Comparison of ENCODE assay signal across 34 cellular contexts in the genomic region with DNA sequence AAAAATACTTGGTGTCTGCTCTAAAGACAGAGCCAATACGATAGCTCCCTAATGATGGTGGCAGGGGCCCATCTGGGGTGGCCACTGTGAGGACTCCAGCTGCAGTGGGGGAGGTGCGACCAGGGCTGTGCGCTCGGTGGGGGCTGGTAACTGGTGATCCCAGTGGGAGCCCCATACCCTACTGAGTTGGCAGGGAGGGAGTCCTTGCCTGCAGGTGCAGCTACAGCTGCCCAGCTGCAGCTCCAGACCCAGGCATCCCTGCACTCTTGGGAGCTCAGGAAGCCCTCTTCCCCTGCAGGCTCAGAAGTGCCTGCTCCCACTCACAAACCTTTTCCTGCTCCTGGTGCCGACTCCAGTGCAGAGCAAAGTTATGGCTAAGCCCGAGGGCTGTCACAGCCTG. TPM values are rescaled to one million over a fixed set of nuclear protein-coding genes. Genes with fewer than 3 reads are reported as not detected.
"Had no signal": no experiment of that assay in that cellular context is flagged by ENCODE, and none has a peak within 500 bp of the region (broad histone marks: within the 10 kb centered on the region; RNA-seq: fewer than 3 reads in every experiment).

No MANE protein-coding gene starts in this region.

- H3K27me3 Mint-ChIP-seq: activated CD4-positive, alpha-beta memory T cell treated with anti-CD3 and anti-CD28 coated beads for 36 hours; activated CD4-positive, alpha-beta T cell treated with anti-CD3 and anti-CD28 coated beads for 36 hours; activated CD4-positive, alpha-beta T cell treated with anti-CD3 and anti-CD28 coated beads, Interleukin-2, amount 10 ng/mL, durations not matched to agents 24 days and 14 days; activated CD8-positive, alpha-beta memory T cell treated with anti-CD3 and anti-CD28 coated beads, Interleukin-2, amount 10 ng/mL, durations not matched to agents 7 days and 5 days; activated naive CD4-positive, alpha-beta T cell treated with anti-CD3 and anti-CD28 coated beads, Interleukin-2, amount 10 ng/mL, durations not matched to agents 7 days and 5 days; activated naive CD8-positive, alpha-beta T cell treated with anti-CD3 and anti-CD28 coated beads, Interleukin-2, amount 10 ng/mL, durations not matched to agents 7 days and 5 days; central memory CD8-positive, alpha-beta T cell; effector memory CD8-positive, alpha-beta T cell; T-cell had no signal

- H3K4me3 Mint-ChIP-seq: activated CD4-positive, alpha-beta memory T cell treated with anti-CD3 and anti-CD28 coated beads for 36 hours; activated CD4-positive, alpha-beta T cell treated with anti-CD3 and anti-CD28 coated beads for 36 hours; activated CD4-positive, alpha-beta T cell treated with anti-CD3 and anti-CD28 coated beads, Interleukin-2, amount 10 ng/mL, durations not matched to agents 24 days and 14 days; activated CD8-positive, alpha-beta memory T cell treated with anti-CD3 and anti-CD28 coated beads, Interleukin-2, amount 10 ng/mL, durations not matched to agents 7 days and 5 days; activated CD8-positive, alpha-beta T cell treated with anti-CD3 and anti-CD28 coated beads, Interleukin-2, amount 10 ng/mL, durations not matched to agents 7 days and 5 days; activated naive CD4-positive, alpha-beta T cell treated with anti-CD3 and anti-CD28 coated beads, Interleukin-2, amount 10 ng/mL, durations not matched to agents 7 days and 5 days; activated naive CD8-positive, alpha-beta T cell treated with anti-CD3 and anti-CD28 coated beads, Interleukin-2, amount 10 ng/mL, durations not matched to agents 7 days and 5 days; activated T-helper 1 cell treated with anti-CD3 and anti-CD28 coated beads, Interleukin-12 subunit alpha, Interleukin-12 subunit beta, Interleukin-2, Interleukin-4 antibody, amounts not matched to agents 30 ng/mL and 10 ng/mL and 1 ng/mL, durations not matched to agents 14 hours and 24 hours and 36 hours; central memory CD8-positive, alpha-beta T cell; effector memory CD8-positive, alpha-beta T cell; T-cell; T-helper 1 cell treated with Interleukin-12 subunit alpha and Interleukin-12 subunit beta and Interleukin-4 antibody, amounts not matched to agents 30 μg/mL and 1 μg/mL, for 36 hours had no signal

- H3K36me3 ChIP-seq: brain microvascular endothelial cell, esophagus muscularis mucosa, gastrocnemius medialis, heart left ventricle, WERI-Rb-1 had no signal

- H3K36me3 Mint-ChIP-seq: activated CD4-positive, alpha-beta memory T cell treated with anti-CD3 and anti-CD28 coated beads for 36 hours; activated CD8-positive, alpha-beta memory T cell treated with anti-CD3 and anti-CD28 coated beads, Interleukin-2, amount 10 ng/mL, durations not matched to agents 7 days and 5 days; activated naive CD4-positive, alpha-beta T cell treated with anti-CD3 and anti-CD28 coated beads, Interleukin-2, amount 10 ng/mL, durations not matched to agents 7 days and 5 days; activated naive CD8-positive, alpha-beta T cell treated with anti-CD3 and anti-CD28 coated beads, Interleukin-2, amount 10 ng/mL, durations not matched to agents 7 days and 5 days; T-cell had no signal

- H3K9me3 ChIP-seq: esophagus muscularis mucosa, gastrocnemius medialis, heart left ventricle had no signal

- DNase-seq: activated CD4-positive, alpha-beta memory T cell treated with anti-CD3 and anti-CD28 coated beads for 36 hours; activated CD4-positive, alpha-beta T cell treated with anti-CD3 and anti-CD28 coated beads for 36 hours; activated CD4-positive, alpha-beta T cell treated with anti-CD3 and anti-CD28 coated beads, Interleukin-2, amount 10 ng/mL, durations not matched to agents 24 days and 14 days; activated CD4-positive, CD25-positive, alpha-beta regulatory T cell; activated CD4-positive, CD25-positive, alpha-beta regulatory T cell treated with anti-CD3 and anti-CD28 coated beads, Interleukin-2, amount 50 U/mL, for 72 hours; activated CD8-positive, alpha-beta memory T cell treated with anti-CD3 and anti-CD28 coated beads, Interleukin-2, amount 10 ng/mL, durations not matched to agents 7 days and 5 days; activated CD8-positive, alpha-beta memory T cell treated with anti-CD3 and anti-CD28 coated beads, Interleukin-2, amount 50 U/mL, for 4 hours; activated CD8-positive, alpha-beta T cell treated with anti-CD3 and anti-CD28 coated beads, Interleukin-2, amount 10 ng/mL, durations not matched to agents 7 days and 5 days; activated effector memory CD4-positive, alpha-beta T cell treated with anti-CD3 and anti-CD28 coated beads, Interleukin-2, amount 50 U/mL, for 16 hours; activated naive CD4-positive, alpha-beta T cell; activated naive CD4-positive, alpha-beta T cell treated with anti-CD3 and anti-CD28 coated beads, Interleukin-2, amount 10 ng/mL, durations not matched to agents 7 days and 5 days; activated naive CD8-positive, alpha-beta T cell treated with anti-CD3 and anti-CD28 coated beads, Interleukin-2, amount 10 ng/mL, durations not matched to agents 7 days and 5 days; activated T-cell treated with anti-CD3 and anti-CD28 coated beads, Interleukin-2, amount 50 U/mL, for 1 hour; activated T-cell treated with anti-CD3 and anti-CD28 coated beads, Interleukin-2, amount 50 U/mL, for 48 hours; anterior cingulate cortex; brain microvascular endothelial cell; cortex of kidney; dermis blood vessel endothelial cell; effector CD4-positive, alpha-beta T cell; effector memory CD8-positive, alpha-beta T cell; erythroblast; foreskin keratinocyte; gastrocnemius medialis; glutamatergic neuron; heart left ventricle; T-cell; T-helper 9 cell; WERI-Rb-1 had no signal

- H3K27ac Mint-ChIP-seq: activated CD4-positive, alpha-beta memory T cell treated with anti-CD3 and anti-CD28 coated beads for 36 hours; activated CD4-positive, alpha-beta T cell treated with anti-CD3 and anti-CD28 coated beads for 36 hours; activated CD4-positive, alpha-beta T cell treated with anti-CD3 and anti-CD28 coated beads, Interleukin-2, amount 10 ng/mL, durations not matched to agents 24 days and 14 days; activated CD8-positive, alpha-beta memory T cell treated with anti-CD3 and anti-CD28 coated beads, Interleukin-2, amount 10 ng/mL, durations not matched to agents 7 days and 5 days; activated CD8-positive, alpha-beta T cell treated with anti-CD3 and anti-CD28 coated beads, Interleukin-2, amount 10 ng/mL, durations not matched to agents 7 days and 5 days; activated naive CD4-positive, alpha-beta T cell treated with anti-CD3 and anti-CD28 coated beads, Interleukin-2, amount 10 ng/mL, durations not matched to agents 7 days and 5 days; activated naive CD4-positive, alpha-beta T cell treated with anti-CD3 and anti-CD28 coated beads, Interleukin-2, amount 50 U/mL, for 72 hours; activated naive CD8-positive, alpha-beta T cell treated with anti-CD3 and anti-CD28 coated beads, Interleukin-2, amount 10 ng/mL, durations not matched to agents 7 days and 5 days; activated T-helper 1 cell treated with anti-CD3 and anti-CD28 coated beads, Interleukin-12 subunit alpha, Interleukin-12 subunit beta, Interleukin-2, Interleukin-4 antibody, amounts not matched to agents 30 ng/mL and 10 ng/mL and 1 ng/mL, durations not matched to agents 14 hours and 24 hours and 36 hours; activated T-helper 2 cell treated with anti-CD3 and anti-CD28 coated beads, Interferon-gamma antibody, Interleukin-2, Interleukin-4, amounts not matched to agents 10 μg/mL and 5 μg/mL and 100 μg/mL, durations not matched to agents 14 hours and 24 hours and 36 hours; effector memory CD8-positive, alpha-beta T cell; T-cell; T-helper 1 cell treated with Interleukin-12 subunit alpha and Interleukin-12 subunit beta and Interleukin-4 antibody, amounts not matched to agents 30 μg/mL and 1 μg/mL, for 36 hours had no signal

- H3K4me1 ChIP-seq: esophagus muscularis mucosa, foreskin keratinocyte, heart left ventricle had no signal

- H3K4me3 ChIP-seq: esophagus muscularis mucosa, gastrocnemius medialis, heart left ventricle had no signal

- ATAC-seq: activated CD4-positive, alpha-beta T cell treated with anti-CD3 and anti-CD28 coated beads for 36 hours; activated CD8-positive, alpha-beta memory T cell treated with anti-CD3 and anti-CD28 coated beads, Interleukin-2, amount 10 ng/mL, durations not matched to agents 7 days and 5 days; activated CD8-positive, alpha-beta T cell treated with anti-CD3 and anti-CD28 coated beads, Interleukin-2, amount 10 ng/mL, durations not matched to agents 7 days and 5 days; activated naive CD4-positive, alpha-beta T cell treated with anti-CD3 and anti-CD28 coated beads, Interleukin-2, amount 50 U/mL, for 72 hours; effector memory CD8-positive, alpha-beta T cell; foreskin keratinocyte; heart left ventricle; T-cell had no signal

- H3K27ac ChIP-seq: brain microvascular endothelial cell, esophagus muscularis mucosa, foreskin keratinocyte, heart left ventricle, WERI-Rb-1 had no signal

- H3K27me3 ChIP-seq: brain microvascular endothelial cell, esophagus muscularis mucosa, foreskin keratinocyte, gastrocnemius medialis, heart left ventricle had no signal

- H3K4me1 Mint-ChIP-seq: activated CD4-positive, alpha-beta T cell treated with anti-CD3 and anti-CD28 coated beads for 36 hours; activated CD4-positive, alpha-beta T cell treated with anti-CD3 and anti-CD28 coated beads, Interleukin-2, amount 10 ng/mL, durations not matched to agents 24 days and 14 days; activated CD8-positive, alpha-beta memory T cell treated with anti-CD3 and anti-CD28 coated beads, Interleukin-2, amount 10 ng/mL, durations not matched to agents 7 days and 5 days; activated naive CD4-positive, alpha-beta T cell treated with anti-CD3 and anti-CD28 coated beads, Interleukin-2, amount 10 ng/mL, durations not matched to agents 7 days and 5 days; activated naive CD8-positive, alpha-beta T cell treated with anti-CD3 and anti-CD28 coated beads, Interleukin-2, amount 10 ng/mL, durations not matched to agents 7 days and 5 days; central memory CD8-positive, alpha-beta T cell; T-cell had no signal

RNA-seq across cellular contexts. Expression of gene KIF2B, which starts 31.2 kb away (rescaled TPM):
- polyA plus RNA-seq: foreskin keratinocyte, heart left ventricle had no signal
